ENCODE assay signal across 8 cellular contexts in genomic region chr22:29266564-29267461, GRCh38. TPM values are rescaled to one million over a fixed set of nuclear protein-coding genes. Genes with fewer than 3 reads are reported as not detected.
DNase-seq lines count a peak whose midpoint lies in the region; ATAC-seq and TF ChIP-seq lines count a peak whose summit lies in the region.

No MANE protein-coding gene starts in this region.

- H3K4me1 Mint-ChIP-seq in activated T-helper 2 cell treated with anti-CD3 and anti-CD28 coated beads, Interferon-gamma antibody, Interleukin-2, Interleukin-4, amounts not matched to agents 10 μg/mL and 5 μg/mL and 100 μg/mL, durations not matched to agents 14 hours and 24 hours and 36 hours (ENCODE audit: low read depth): peaks cover 27% of the 10 kb centered on the region
- H3K4me1 Mint-ChIP-seq in immature natural killer cell: peaks cover 49 to 50% of the 10 kb centered on the region in 2 donors
- H3K4me1 Mint-ChIP-seq in stimulated activated naive CD8-positive, alpha-beta T cell treated with anti-CD3 and anti-CD28 coated beads, Interleukin-15, amount 100 ng/mL, for 72 hours: peaks cover 37% of the 10 kb centered on the region

- no peaks in the 10 kb centered on the region for H3K27me3 Mint-ChIP-seq in activated T-helper 2 cell treated with anti-CD3 and anti-CD28 coated beads, Interferon-gamma antibody, Interleukin-2, Interleukin-4, amounts not matched to agents 10 μg/mL and 5 μg/mL and 100 μg/mL, durations not matched to agents 14 hours and 24 hours and 36 hours (ENCODE audit: low read depth)
- H3K27me3 Mint-ChIP-seq in immature natural killer cell (ENCODE audit: low read depth in 3 of 3): peaks cover 9% of the 10 kb centered on the region in 3 donors
- H3K27me3 Mint-ChIP-seq in stimulated activated naive CD8-positive, alpha-beta T cell treated with anti-CD3 and anti-CD28 coated beads, Interleukin-15, amount 100 ng/mL, for 72 hours: no peaks in the 10 kb centered on the region

- TF ChIP-seq CTCF in heart left ventricle (IDR thresholded peaks at IDR 0.05): no peak

- DNase-seq in heart left ventricle (no peak), Right ventricle myocardium inferior (ENCODE audit: missing footprints) (no peak), immature natural killer cell (no peak), NCI-H2107 treated with DMSO at 0.1 percent for 48 hours (lab: John Stamatoyannopoulos, UW; ENCODE audit: unreplicated experiment) (no peak), midbrain (lab: John Stamatoyannopoulos, UW) (no peak), NCI-H1092 treated with DMSO at 0.1 percent for 48 hours (lab: John Stamatoyannopoulos, UW) (no peak)
- DNase-seq in activated T-helper 2 cell treated with anti-CD3 and anti-CD28 coated beads, Interferon-gamma antibody, Interleukin-2, Interleukin-4, amounts not matched to agents 10 μg/mL and 5 μg/mL and 100 μg/mL, durations not matched to agents 14 hours and 24 hours and 36 hours (ENCODE audit: low spot score): no peak
- DNase-seq in stimulated activated naive CD8-positive, alpha-beta T cell treated with anti-CD3 and anti-CD28 coated beads, Interleukin-15, amount 100 ng/mL, for 72 hours: no peak

- peak overlapping the region; percentile 94 for H3K27ac Mint-ChIP-seq in activated T-helper 2 cell treated with anti-CD3 and anti-CD28 coated beads, Interferon-gamma antibody, Interleukin-2, Interleukin-4, amounts not matched to agents 10 μg/mL and 5 μg/mL and 100 μg/mL, durations not matched to agents 14 hours and 24 hours and 36 hours
- H3K27ac Mint-ChIP-seq in immature natural killer cell: peak overlapping the region; percentile 39 to 99 (median 80)
- H3K27ac Mint-ChIP-seq in stimulated activated naive CD8-positive, alpha-beta T cell treated with anti-CD3 and anti-CD28 coated beads, Interleukin-15, amount 100 ng/mL, for 72 hours: peak overlapping the region; percentile 99

- H3K27ac ChIP-seq in heart left ventricle: peak overlapping the region; percentile 97 to 100 (median 99)

- TF ChIP-seq POLR2A in heart left ventricle (IDR thresholded peaks at IDR 0.05): no peak

- peak overlapping the region; percentile 86 for H3K4me3 Mint-ChIP-seq in activated T-helper 2 cell treated with anti-CD3 and anti-CD28 coated beads, Interferon-gamma antibody, Interleukin-2, Interleukin-4, amounts not matched to agents 10 μg/mL and 5 μg/mL and 100 μg/mL, durations not matched to agents 14 hours and 24 hours and 36 hours (ENCODE audit: low read depth)
- peak overlapping the region; percentile 94 to 99 (median 94) for H3K4me3 Mint-ChIP-seq in immature natural killer cell
- H3K4me3 Mint-ChIP-seq in stimulated activated naive CD8-positive, alpha-beta T cell treated with anti-CD3 and anti-CD28 coated beads, Interleukin-15, amount 100 ng/mL, for 72 hours: peak overlapping the region; percentile 90 to 94

- H3K4me1 ChIP-seq in heart left ventricle: peaks cover 0 to 49% (median 37%) of the 10 kb centered on the region in 12 donors

- peaks cover 59% of the 10 kb centered on the region for H3K36me3 Mint-ChIP-seq in activated T-helper 2 cell treated with anti-CD3 and anti-CD28 coated beads, Interferon-gamma antibody, Interleukin-2, Interleukin-4, amounts not matched to agents 10 μg/mL and 5 μg/mL and 100 μg/mL, durations not matched to agents 14 hours and 24 hours and 36 hours (ENCODE audit: low read depth)
- H3K36me3 Mint-ChIP-seq in immature natural killer cell: peaks cover 0 to 10% (median 5%) of the 10 kb centered on the region in 3 donors

- H3K27me3 ChIP-seq in heart left ventricle: no peaks in the 10 kb centered on the region

- peak overlapping the region; percentile 78 to 99 (median 92) for H3K4me3 ChIP-seq in heart left ventricle

- peaks cover 0 to 41% (median 23%) of the 10 kb centered on the region in 9 donors for H3K36me3 ChIP-seq in heart left ventricle

- ATAC-seq in heart left ventricle (no peak), Right ventricle myocardium inferior (no peak)
- no peak for ATAC-seq in stimulated activated naive CD8-positive, alpha-beta T cell treated with anti-CD3 and anti-CD28 coated beads, Interleukin-15, amount 100 ng/mL, for 72 hours

- no peaks in the 10 kb centered on the region for H3K9me3 Mint-ChIP-seq in activated T-helper 2 cell treated with anti-CD3 and anti-CD28 coated beads, Interferon-gamma antibody, Interleukin-2, Interleukin-4, amounts not matched to agents 10 μg/mL and 5 μg/mL and 100 μg/mL, durations not matched to agents 14 hours and 24 hours and 36 hours
- H3K9me3 Mint-ChIP-seq in immature natural killer cell: no peaks in the 10 kb centered on the region
- no peaks in the 10 kb centered on the region for H3K9me3 Mint-ChIP-seq in stimulated activated naive CD8-positive, alpha-beta T cell treated with anti-CD3 and anti-CD28 coated beads, Interleukin-15, amount 100 ng/mL, for 72 hours

- intact Hi-C loops in heart left ventricle (cut with DNase I) (loop anchor here in 1 of 10 donors (5.0 kb wide), 1 partner anchor 40 kb away; the partner anchor contains the start of gene GAS2L1), Right ventricle myocardium inferior (cut with DNase I) (loop anchor here (10.0 kb wide), 1 partner anchor 192 kb away; the partner anchor contains the start of gene KREMEN1)
- intact Hi-C loops in activated T-helper 2 cell treated with anti-CD3 and anti-CD28 coated beads, Interferon-gamma antibody, Interleukin-2, Interleukin-4, amounts not matched to agents 10 μg/mL and 5 μg/mL and 100 μg/mL, durations not matched to agents 14 hours and 24 hours and 36 hours (cut with micrococcal nuclease): loop anchor here (5.0 to 10.0 kb wide), 2 partner anchors 470 to 872 kb away; no protein-coding TSS in a partner anchor

- no peaks in the 10 kb centered on the region for H3K9me3 ChIP-seq in heart left ventricle

- WGBS in heart left ventricle, 4 donors: 18 to 20% (median 19%) methylated on average over 12 to 13 of the region's 13 CpGs

RNA-seq across cellular contexts. Expression of gene RHBDD3, which starts 1.0 kb away (rescaled TPM):
- total RNA-seq in heart left ventricle: 10 to 100 TPM; 10.9 to 29.5 (median 12.6) TPM
- 10 to 100 TPM; 17.2 to 18.8 TPM for polyA plus RNA-seq in heart left ventricle
- total RNA-seq in Right ventricle myocardium inferior: 11.6 TPM
- total RNA-seq in activated T-helper 2 cell treated with anti-CD3 and anti-CD28 coated beads, Interferon-gamma antibody, Interleukin-2, Interleukin-4, amounts not matched to agents 10 μg/mL and 5 μg/mL and 100 μg/mL, durations not matched to agents 14 hours and 24 hours and 36 hours: 46.0 and 48.0 TPM in 2 replicates
- 10 to 100 TPM in 1 of 3 donors, 1 to 10 TPM in 2; 4.5 to 11.7 (median 5.4) TPM for polyA plus RNA-seq in immature natural killer cell

RNA-seq across cellular contexts. Expression of gene EWSR1, which starts 1.3 kb away (rescaled TPM):
- 100 to 1,000 TPM; 103 to 202 (median 138) TPM for total RNA-seq in heart left ventricle
- 100 to 1,000 TPM in 1 of 2 donors, 10 to 100 TPM in 1; 94.3 to 138 TPM for polyA plus RNA-seq in heart left ventricle
- total RNA-seq in Right ventricle myocardium inferior: 112 TPM
- total RNA-seq in activated T-helper 2 cell treated with anti-CD3 and anti-CD28 coated beads, Interferon-gamma antibody, Interleukin-2, Interleukin-4, amounts not matched to agents 10 μg/mL and 5 μg/mL and 100 μg/mL, durations not matched to agents 14 hours and 24 hours and 36 hours: 425 and 436 TPM in 2 replicates
- 100 to 1,000 TPM; 135 to 218 (median 214) TPM for polyA plus RNA-seq in immature natural killer cell

RNA-seq across cellular contexts. Expression of gene GAS2L1, which starts 39.6 kb away (rescaled TPM):
- total RNA-seq in heart left ventricle (10 to 100 TPM; 12.0 to 46.6 (median 16.8) TPM), Right ventricle myocardium inferior (24.3 TPM)
- polyA plus RNA-seq in heart left ventricle (10 to 100 TPM; 18.0 to 48.3 TPM), immature natural killer cell (1 to 10 TPM in 1 of 3 donors, under 1 TPM in 1, not detected in 1; 0.26 to 1.2 TPM)
- total RNA-seq in activated T-helper 2 cell treated with anti-CD3 and anti-CD28 coated beads, Interferon-gamma antibody, Interleukin-2, Interleukin-4, amounts not matched to agents 10 μg/mL and 5 μg/mL and 100 μg/mL, durations not matched to agents 14 hours and 24 hours and 36 hours: 3.0 and 3.4 TPM in 2 replicates

RNA-seq across cellular contexts. Expression of gene RASL10A, which starts 48.7 kb away (rescaled TPM):
- 1 to 10 TPM in 5 of 9 donors, under 1 TPM in 4; 0.29 to 5.8 (median 1.3) TPM for total RNA-seq in heart left ventricle
- 1 to 10 TPM in 1 of 2 donors, under 1 TPM in 1; 0.95 to 1.1 TPM for polyA plus RNA-seq in heart left ventricle
- total RNA-seq in Right ventricle myocardium inferior: 1.1 TPM
- 0.46 and 0.52 TPM in 2 replicates for total RNA-seq in activated T-helper 2 cell treated with anti-CD3 and anti-CD28 coated beads, Interferon-gamma antibody, Interleukin-2, Interleukin-4, amounts not matched to agents 10 μg/mL and 5 μg/mL and 100 μg/mL, durations not matched to agents 14 hours and 24 hours and 36 hours
- not detected for polyA plus RNA-seq in immature natural killer cell
